ENCODE assay signal across 29 cellular contexts in the genomic region with DNA sequence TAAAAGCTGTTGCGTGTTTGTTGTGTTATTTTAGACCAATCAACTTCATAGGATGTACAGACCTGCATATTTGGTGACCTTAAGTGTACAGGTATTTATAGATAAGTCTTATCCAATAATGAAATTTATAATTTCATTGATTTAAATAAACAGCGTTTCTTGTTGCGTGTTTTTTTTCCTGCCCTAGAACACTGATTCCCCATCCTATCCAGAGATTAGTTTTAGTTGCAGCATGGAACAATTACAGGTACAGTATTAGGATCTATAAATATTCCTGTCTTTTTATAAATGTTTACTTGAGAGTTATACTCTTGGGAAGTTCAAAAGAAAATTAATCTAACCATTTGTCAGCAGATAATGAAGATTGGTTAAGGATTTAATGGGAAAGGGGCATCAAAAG. TPM values are rescaled to one million over a fixed set of nuclear protein-coding genes. Genes with fewer than 3 reads are reported as not detected.
DNase-seq lines count a peak whose midpoint lies in the region; ATAC-seq, FAIRE-seq and TF ChIP-seq lines count a peak whose summit lies in the region.
"Had no signal": no experiment of that assay in that cellular context is flagged by ENCODE, and none has a peak within 500 bp of the region (broad histone marks: within the 10 kb centered on the region; RNA-seq: fewer than 3 reads in every experiment).

No MANE protein-coding gene starts in this region.

- DNase-seq in activated naive CD4-positive, alpha-beta T cell treated with Interleukin-2 at 50 U/mL for 16 hours = no peak
- DNase-seq in GM12878 (ENCODE audit: low read depth, low spot score) (no peak), pons (ENCODE audit: low spot score) (peak; percentile 1), mesenchymal stem cell (no peak), left cardiac atrium (no peak)
- DNase-seq: ACHN; activated CD4-positive, alpha-beta T cell treated with anti-CD3 and anti-CD28 coated beads for 4 hours; activated CD8-positive, alpha-beta memory T cell treated with anti-CD3 and anti-CD28 coated beads, Interleukin-2, amount 50 U/mL, for 4 hours; activated gamma-delta T cell; effector CD4-positive, alpha-beta T cell; head of caudate nucleus; naive B cell; NCI-H1436; NCI-H2107; right lobe of liver; SHP77 treated with DMSO at 0.1 percent for 48 hours; stimulated activated CD4-positive, alpha-beta T cell treated with anti-CD3 and anti-CD28 coated beads, Interleukin-12 subunit alpha, Interleukin-12 subunit beta, amount 100 ng/mL, for 4 hours; stimulated activated CD4-positive, alpha-beta T cell treated with anti-CD3 and anti-CD28 coated beads, Interleukin-4, amount 100 ng/mL, for 24 hours; stimulated activated naive CD4-positive, alpha-beta T cell treated with Interleukin-2 at 50 U/mL for 16 hours; SW 1271; tibial artery had no signal

- peaks cover 17% of the 10 kb centered on the region for H3K27me3 Mint-ChIP-seq in activated naive CD4-positive, alpha-beta T cell treated with anti-CD3 and anti-CD28 coated beads, Interleukin-2, amount 50 U/mL, for 24 hours

- no peak overlapping the region for H3K23ac ChIP-seq in mesenchymal stem cell (ENCODE audit: low read length in 2 of 2)

- no peak overlapping the region for H3K4me3 ChIP-seq in KMS-11 (IDR thresholded peaks at IDR 0.05; ENCODE audit: insufficient read depth, low read depth, low read length)
- no peak overlapping the region for H3K4me3 ChIP-seq in GM12878
- H3K4me3 ChIP-seq in mesenchymal stem cell (ENCODE audit: insufficient read depth in 1 of 2, low read depth in 1 of 2, low read length in 2 of 2) = no peak overlapping the region
- H3K4me3 ChIP-seq: HAP-1, right lobe of liver, tibial artery had no signal

- H3K36me3 Mint-ChIP-seq in activated naive CD4-positive, alpha-beta T cell treated with anti-CD3 and anti-CD28 coated beads, Interleukin-2, amount 50 U/mL, for 24 hours = peaks cover 4% of the 10 kb centered on the region

- H3K18ac ChIP-seq in mesenchymal stem cell (ENCODE audit: low read depth in 1 of 2, low read length in 2 of 2) = no peak overlapping the region

- FAIRE-seq in GM12878 (lab: Jason Lieb, UNC) = no peak

- H3K27ac ChIP-seq in KMS-11 = peak overlapping the region; percentile 97
- H3K27ac ChIP-seq in GM12878 (ENCODE audit: control insufficient read depth, insufficient read depth) = no peak overlapping the region
- no peak overlapping the region for H3K27ac ChIP-seq in mesenchymal stem cell (ENCODE audit: low read length, poor library complexity, severe bottlenecking)
- H3K27ac ChIP-seq: C4-2B, parathyroid adenoma, right lobe of liver had no signal

- peaks cover 8% of the 10 kb centered on the region for H3K79me1 ChIP-seq in mesenchymal stem cell (replicated peaks; ENCODE audit: low read length, poor library complexity, severe bottlenecking)

- H3K14ac ChIP-seq in mesenchymal stem cell (ENCODE audit: low read length in 2 of 2) = no peak overlapping the region

- H3K27me3 ChIP-seq in KMS-11 (ENCODE audit: insufficient read depth, low read depth) (peaks cover 17% of the 10 kb centered on the region), GM12878 (replicated peaks in 1 of 2; ENCODE audit: control insufficient read depth in 2 of 2, insufficient read depth in 2 of 2, low read length in 1 of 2) (peaks cover 3 to 10% of the 10 kb centered on the region in 2 experiments), mesenchymal stem cell (ENCODE audit: control insufficient read depth in 1 of 2, insufficient read depth in 1 of 2, low read length in 2 of 2) (peaks cover 16% of the 10 kb centered on the region in 2 experiments)
- H3K27me3 ChIP-seq: right lobe of liver, tibial artery had no signal

- WGBS in GM12878 (ENCODE audit: insufficient coverage, insufficient replicate concordance, low lambda C conversion rate, missing lambda C conversion rate) = 94% methylated on average over 3 of the region's 3 CpGs
- WGBS in mesenchymal stem cell = no CpG with 5 or more reads among the region's 3 CpGs

- intact Hi-C loops in GM12878 (cut with micrococcal nuclease; ENCODE audit: unreplicated experiment) (loop anchor here (5.0 to 10.0 kb wide), 4 partner anchors 66 to 824 kb away; a partner anchor contains a TSS), left cardiac atrium (cut with DNase I) (loop anchor here (5.0 to 10.0 kb wide), 4 partner anchors 64 to 314 kb away; a partner anchor contains a TSS)

- H4K8ac ChIP-seq in mesenchymal stem cell (ENCODE audit: low read length) = no peak overlapping the region

- no peak for TF ChIP-seq EP300 in GM12878 (IDR thresholded peaks at IDR 0.05; ENCODE audit: borderline replicate concordance in 1 of 2, control insufficient read depth in 1 of 2, low read depth in 2 of 2, low read length in 2 of 2)

- peak overlapping the region; percentile 90 for H3K4me2 ChIP-seq in KMS-11
- 0 out of 2 replicates have a peak overlapping the region, but pooled peaks have one; percentile 75 for H3K4me2 ChIP-seq in GM12878 (ENCODE audit: control insufficient read depth, insufficient read depth)
- no peak overlapping the region for H3K4me2 ChIP-seq in mesenchymal stem cell (ENCODE audit: low read length, poor library complexity, severe bottlenecking)

- H3K27ac Mint-ChIP-seq in activated naive CD4-positive, alpha-beta T cell treated with anti-CD3 and anti-CD28 coated beads, Interleukin-2, amount 50 U/mL, for 24 hours = peak overlapping the region; percentile 74

- H2BK5ac ChIP-seq in mesenchymal stem cell (ENCODE audit: low read depth, low read length, poor library complexity, severe bottlenecking) = no peak overlapping the region

- H4K91ac ChIP-seq in mesenchymal stem cell (ENCODE audit: low read length) = no peak overlapping the region

- H3K4me3 Mint-ChIP-seq in activated naive CD4-positive, alpha-beta T cell treated with anti-CD3 and anti-CD28 coated beads, Interleukin-2, amount 50 U/mL, for 24 hours = peak overlapping the region; percentile 68

- no peak overlapping the region for H2AFZ ChIP-seq in KMS-11 (ENCODE audit: low read depth)
- H2AFZ ChIP-seq in GM12878 (ENCODE audit: control insufficient read depth, low read depth, low read length) = no peak overlapping the region
- no peak overlapping the region for H2AFZ ChIP-seq in mesenchymal stem cell (ENCODE audit: low read depth, low read length)
- H2AFZ ChIP-seq: parathyroid adenoma had no signal

- no TSS peak for BruUV-seq in GM12878 (replicated peaks; lab: Mats Ljungman, UMichigan)

- no peak overlapping the region for H2BK120ac ChIP-seq in mesenchymal stem cell (ENCODE audit: low read depth, low read length)

- H3K4ac ChIP-seq in mesenchymal stem cell (ENCODE audit: low read depth in 1 of 2, low read length in 2 of 2) = no peak overlapping the region

- no peaks in the 10 kb centered on the region for H3K9me3 Mint-ChIP-seq in activated naive CD4-positive, alpha-beta T cell treated with anti-CD3 and anti-CD28 coated beads, Interleukin-2, amount 50 U/mL, for 24 hours

- TF ChIP-seq CTCF in KMS-11 (conservative IDR thresholded peaks at IDR 0.05; ENCODE audit: low read depth, low read length) (no peak), GM12878 (IDR thresholded peaks at IDR 0.05 in 2 of 3, conservative IDR thresholded peaks at IDR 0.05 in 1 of 3; ENCODE audit: control insufficient read depth in 2 of 3, extremely low read depth in 1 of 3, insufficient read depth in 1 of 3, low read depth in 3 of 3, low read length in 3 of 3) (no peak)

- no peak overlapping the region for H2BK12ac ChIP-seq in mesenchymal stem cell (ENCODE audit: low read length in 2 of 2)

- peaks cover 56% of the 10 kb centered on the region for H3K4me1 Mint-ChIP-seq in activated naive CD4-positive, alpha-beta T cell treated with anti-CD3 and anti-CD28 coated beads, Interleukin-2, amount 50 U/mL, for 24 hours

- H3K79me2 ChIP-seq in KMS-11 (ENCODE audit: insufficient read depth, low read depth) (peaks cover 81% of the 10 kb centered on the region), GM12878 (ENCODE audit: control insufficient read depth, insufficient read depth, low read length) (peaks cover 15% of the 10 kb centered on the region)
- H3K79me2 ChIP-seq: parathyroid adenoma had no signal

- no peak for TF ChIP-seq RAD21 in GM12878 (IDR thresholded peaks at IDR 0.05; ENCODE audit: insufficient read depth, low read depth, low read length)

- H3K9me3 ChIP-seq in GM12878 (replicated peaks; ENCODE audit: control insufficient read depth, insufficient read depth, low read length) = peaks cover 2% of the 10 kb centered on the region; the same call in 2 of the 3 replicates
- no peaks in the 10 kb centered on the region for H3K9me3 ChIP-seq in mesenchymal stem cell (ENCODE audit: control insufficient read depth, low read length)
- H3K9me3 ChIP-seq: HAP-1, right lobe of liver, tibial artery had no signal

- no peak for ATAC-seq in GM12878
- ATAC-seq in left cardiac atrium = no peak
- ATAC-seq in GM18505 (IDR thresholded peaks at IDR 0.05; ENCODE audit: unreplicated experiment) = no peak
- ATAC-seq: right lobe of liver had no signal

- no peak overlapping the region for H2BK15ac ChIP-seq in mesenchymal stem cell (ENCODE audit: low read depth, poor library complexity, severe bottlenecking)

- CTCF ChIA-PET in GM12878 (lab: Yijun Ruan, JAX) = no interaction called here

- no peak for TF ChIP-seq POLR2A in GM12878 (IDR thresholded peaks at IDR 0.05; ENCODE audit: low read depth, low read length)
- no peak for TF ChIP-seq POLR2A in GM18505 (IDR thresholded peaks at IDR 0.05; ENCODE audit: borderline replicate concordance, extremely low read depth, insufficient read depth, insufficient read length)

- in situ Hi-C loops in GM12878 (cut with MboI) = loop anchor here (5.0 kb wide), 2 partner anchors 311 to 791 kb away; a partner anchor contains a TSS

- POLR2A ChIA-PET in GM12878 (lab: Charles Lee) = interaction anchor here (1.3 kb wide), 1 partner anchor 21 kb away, joined by 4 read pairs; no protein-coding TSS in a partner anchor

- H2AK5ac ChIP-seq in mesenchymal stem cell (ENCODE audit: low read length, severe bottlenecking) = no peak overlapping the region

- peak overlapping the region; percentile 95 for H3K9ac ChIP-seq in KMS-11
- H3K9ac ChIP-seq in GM12878 (ENCODE audit: control insufficient read depth, insufficient read depth, low read length) = no peak overlapping the region
- H3K9ac ChIP-seq in mesenchymal stem cell (ENCODE audit: low read length) = no peak overlapping the region
- H3K9ac ChIP-seq: parathyroid adenoma had no signal

- RAD21 ChIA-PET in GM12878 (lab: Charles Lee; ENCODE audit: unreplicated experiment) = interaction anchor here (1.1 to 1.5 kb wide), 2 partner anchors 22 to 24 kb away, joined by 3 to 6 read pairs; no protein-coding TSS in a partner anchor

- H3K36me3 ChIP-seq in KMS-11 (ENCODE audit: insufficient read depth) (peaks cover 5% of the 10 kb centered on the region; the same call in 1 of the 2 replicates), GM12878 (ENCODE audit: control insufficient read depth in 2 of 2, insufficient read depth in 2 of 2, low read length in 1 of 2) (no peaks in the 10 kb centered on the region; a peak in 1 of 4 replicates), mesenchymal stem cell (ENCODE audit: control insufficient read depth in 1 of 2, insufficient read depth in 2 of 2, low read depth in 1 of 2, low read length in 2 of 2) (no peaks in the 10 kb centered on the region)
- H3K36me3 ChIP-seq: HAP-1, right lobe of liver, tibial artery had no signal

- H4K20me1 ChIP-seq in KMS-11 (ENCODE audit: insufficient read depth) (no peaks in the 10 kb centered on the region), GM12878 (ENCODE audit: control insufficient read depth, insufficient read depth) (peaks cover 2% of the 10 kb centered on the region; the same call in 1 of the 2 replicates)

- SMC1A ChIA-PET in GM12878 (lab: Charles Lee; ENCODE audit: uncharacterized antibody, unreplicated experiment) = interaction anchor here (1.0 kb wide), 1 partner anchor 118 kb away, joined by 3 read pairs; no protein-coding TSS in a partner anchor

- H3K4me1 ChIP-seq in KMS-11 (ENCODE audit: low read depth, poor library complexity, severe bottlenecking) (peaks cover 39% of the 10 kb centered on the region), GM12878 (ENCODE audit: control insufficient read depth, insufficient read depth, low read length) (peaks cover 18% of the 10 kb centered on the region), mesenchymal stem cell (ENCODE audit: control insufficient read depth, insufficient read depth, low read depth, low read length) (no peaks in the 10 kb centered on the region)
- H3K4me1 ChIP-seq: parathyroid adenoma had no signal

RNA-seq across cellular contexts. Expression of a gene that starts 2.1 kb away (rescaled TPM):
- total RNA-seq in GM12878 (2013; cell fraction: nucleolus; rRNA removed) = 43.7 and 47.2 TPM in 2 replicates
- 27.5 and 34.6 TPM in 2 replicates for total RNA-seq in GM12878 (2014; rRNA removed)
- total RNA-seq in GM12878 (2014; rRNA removed; fragmentation: Illumina TruSeq; extraction: Trizol) = 31.5 and 32.4 TPM in 2 replicates
- total RNA-seq in GM12878 (2021) = 29.1 and 29.4 TPM in 2 replicates
- polyA plus RNA-seq in GM12878 (2011; ENCODE audit: low read depth) = 10.5 TPM
- 49.7 and 70.6 TPM in 2 replicates for polyA plus RNA-seq in GM12878 (2011; rRNA removed)
- polyA plus RNA-seq in GM12878 (2011; cell fraction: cytosol; rRNA removed) = 20.6 and 22.9 TPM in 2 replicates
- 77.8 and 78.2 TPM in 2 replicates for polyA plus RNA-seq in GM12878 (2011; cell fraction: nucleus; rRNA removed)
- 25.9 and 26.9 TPM in 2 replicates for polyA plus RNA-seq in GM12878 (2012)
- 32.1 and 39.0 TPM in 2 replicates for polyA plus RNA-seq in GM12878 (2014; fragmentation: Illumina TruSeq; extraction: Trizol)
- 10 to 100 TPM in 1 of 2 experiments, 1 to 10 TPM in 1; 8.0 to 12.4 TPM for polyA plus RNA-seq in GM12878 (2014; fragmentation: Nextera tagmentation; extraction: Ambion mirVana)
- polyA plus RNA-seq in GM12878 (2014; rRNA removed) = 24.2 and 24.6 TPM in 2 replicates
- polyA plus RNA-seq in GM12878 (2016; fragmentation: Nextera tagmentation; extraction: Ambion mirVana) = 10 to 100 TPM; 17.4 to 19.5 TPM
- polyA minus RNA-seq in GM12878 (2011; rRNA and poly(A)+ RNA removed) = 47.5 and 83.2 TPM in 2 replicates
- 16.7 and 33.9 TPM in 2 replicates for polyA minus RNA-seq in GM12878 (2011; cell fraction: cytosol; rRNA and poly(A)+ RNA removed)
- 18.1 and 22.3 TPM in 2 replicates for polyA minus RNA-seq in GM12878 (2011; cell fraction: nucleus; rRNA and poly(A)+ RNA removed)
- polyA plus RNA-seq in mesenchymal stem cell (2013, experiment 1 of 2) = 9.3 TPM
- polyA plus RNA-seq in mesenchymal stem cell (2013, experiment 2 of 2) = 9.1 TPM
- 10 to 100 TPM; 39.9 to 40.5 TPM for total RNA-seq in left cardiac atrium

RNA-seq across cellular contexts. Expression of a gene that starts 2.6 kb away (rescaled TPM):
- 52.1 and 56.3 TPM in 2 replicates for total RNA-seq in GM12878 (2013; cell fraction: nucleolus; rRNA removed)
- total RNA-seq in GM12878 (2014; rRNA removed) (65.3 and 70.9 TPM in 2 replicates), GM12878 (2014; rRNA removed; fragmentation: Illumina TruSeq; extraction: Trizol) (64.5 and 72.3 TPM in 2 replicates), GM12878 (2021) (68.0 and 74.3 TPM in 2 replicates), left cardiac atrium (10 to 100 TPM; 73.5 to 74.8 TPM)
- 65.1 TPM for polyA plus RNA-seq in GM12878 (2011; ENCODE audit: low read depth)
- polyA plus RNA-seq in GM12878 (2011; rRNA removed) (101 and 151 TPM in 2 replicates), GM12878 (2014; fragmentation: Illumina TruSeq; extraction: Trizol) (68.1 and 74.9 TPM in 2 replicates), GM12878 (2014; fragmentation: Nextera tagmentation; extraction: Ambion mirVana) (100 to 1,000 TPM; 238 to 248 TPM), GM12878 (2014; rRNA removed) (60.9 and 64.7 TPM in 2 replicates), GM12878 (2016; fragmentation: Nextera tagmentation; extraction: Ambion mirVana) (100 to 1,000 TPM; 171 to 205 TPM)
- 33.9 and 35.7 TPM in 2 replicates for polyA plus RNA-seq in GM12878 (2011; cell fraction: cytosol; rRNA removed)
- polyA plus RNA-seq in GM12878 (2011; cell fraction: nucleus; rRNA removed) = 63.7 and 81.5 TPM in 2 replicates
- 65.2 and 75.4 TPM in 2 replicates for polyA plus RNA-seq in GM12878 (2012)
- polyA minus RNA-seq in GM12878 (2011; rRNA and poly(A)+ RNA removed) = 16.1 and 21.0 TPM in 2 replicates
- 2.5 and 4.7 TPM in 2 replicates for polyA minus RNA-seq in GM12878 (2011; cell fraction: cytosol; rRNA and poly(A)+ RNA removed)
- polyA minus RNA-seq in GM12878 (2011; cell fraction: nucleus; rRNA and poly(A)+ RNA removed) = 21.8 and 26.3 TPM in 2 replicates
- polyA plus RNA-seq in mesenchymal stem cell (2013, experiment 1 of 2) = 46.7 TPM
- 49.3 TPM for polyA plus RNA-seq in mesenchymal stem cell (2013, experiment 2 of 2)

RNA-seq across cellular contexts. Expression of a gene that starts 26.5 kb away (rescaled TPM):
- total RNA-seq in GM12878 (2013; cell fraction: nucleolus; rRNA removed) = 0.21 and 0.49 TPM in 2 replicates
- 0.27 and 0.51 TPM in 2 replicates for total RNA-seq in GM12878 (2014; rRNA removed)
- 0.40 and 0.60 TPM in 2 replicates for total RNA-seq in GM12878 (2014; rRNA removed; fragmentation: Illumina TruSeq; extraction: Trizol)
- 0.21 and 0.36 TPM in 2 replicates for total RNA-seq in GM12878 (2021)
- polyA plus RNA-seq in GM12878 (2011; ENCODE audit: low read depth) = 0.10 TPM
- 0.34 and 0.71 TPM in 2 replicates for polyA plus RNA-seq in GM12878 (2011; rRNA removed)
- polyA plus RNA-seq in GM12878 (2011; cell fraction: cytosol; rRNA removed) = 0.16 and 0.25 TPM in 2 replicates
- polyA plus RNA-seq in GM12878 (2011; cell fraction: nucleus; rRNA removed) = 0.30 and 0.38 TPM in 2 replicates
- 0.21 and 0.24 TPM in 2 replicates for polyA plus RNA-seq in GM12878 (2012)
- 0.53 and 0.95 TPM in 2 replicates for polyA plus RNA-seq in GM12878 (2014; fragmentation: Illumina TruSeq; extraction: Trizol)
- polyA plus RNA-seq in GM12878 (2014; fragmentation: Nextera tagmentation; extraction: Ambion mirVana) = under 1 TPM; 0.13 to 0.26 TPM
- 0.65 and 0.99 TPM in 2 replicates for polyA plus RNA-seq in GM12878 (2014; rRNA removed)
- under 1 TPM in 1 of 2 experiments, not detected in 1; 0.43 TPM for polyA plus RNA-seq in GM12878 (2016; fragmentation: Nextera tagmentation; extraction: Ambion mirVana)
- polyA minus RNA-seq in GM12878 (2011; rRNA and poly(A)+ RNA removed) = 0.21 and 0.22 TPM in 2 replicates
- polyA minus RNA-seq in GM12878 (2011; cell fraction: cytosol; rRNA and poly(A)+ RNA removed) = not detected in 2 replicates
- polyA minus RNA-seq in GM12878 (2011; cell fraction: nucleus; rRNA and poly(A)+ RNA removed) = 0.36 TPM in 1 of 2 replicates, not detected in the other
- polyA plus RNA-seq in mesenchymal stem cell (2013, experiment 1 of 2) = not detected
- not detected for polyA plus RNA-seq in mesenchymal stem cell (2013, experiment 2 of 2)
- not detected for total RNA-seq in left cardiac atrium
- total RNA-seq: fibroblast of villous mesenchyme, NCI-H460, right lobe of liver had no signal
